In genomic region chr1:67535474-67535873, GRCh38 we compare ENCODE assay signal across 9 cellular contexts.
DNase-seq lines count a peak whose midpoint lies in the region; ATAC-seq, FAIRE-seq and TF ChIP-seq lines count a peak whose summit lies in the region.
"Had no signal": no experiment of that assay in that cellular context is flagged by ENCODE, and none has a peak within 500 bp of the region (broad histone marks: within the 10 kb centered on the region; RNA-seq: fewer than 3 reads in every experiment).

No MANE protein-coding gene starts in this region.

- H3K9ac ChIP-seq in subcutaneous abdominal adipose tissue (ENCODE audit: low read length in 5 of 5) = peak overlapping the region in 1 of 5 donors; percentile 4

- ATAC-seq in HG03045 (IDR thresholded peaks at IDR 0.05; ENCODE audit: unreplicated experiment) (peak; percentile 65), mucosa of descending colon (peak; percentile 92)

- FAIRE-seq in GM18507 (lab: Jason Lieb, UNC) = no peak

- H3K9me3 ChIP-seq in mucosa of descending colon = no peaks in the 10 kb centered on the region
- no peaks in the 10 kb centered on the region for H3K9me3 ChIP-seq in subcutaneous abdominal adipose tissue (ENCODE audit: control insufficient read depth in 5 of 5, low read length in 5 of 5)
- H3K9me3 ChIP-seq: neutrophil had no signal

- TF ChIP-seq CTCF in epithelial cell of proximal tubule (conservative IDR thresholded peaks at IDR 0.05; ENCODE audit: low read depth, low read length) (peak; percentile 99), mucosa of descending colon (IDR thresholded peaks at IDR 0.05) (peak; percentile 91)

- no peaks in the 10 kb centered on the region for H3K27me3 ChIP-seq in subcutaneous abdominal adipose tissue (ENCODE audit: control insufficient read depth in 5 of 5, insufficient read depth in 4 of 5, low read length in 5 of 5)
- H3K27me3 ChIP-seq: neutrophil had no signal

- peak; percentile 78 for DNase-seq in AG08396 (ENCODE audit: low spot score)
- peak; percentile 20 for DNase-seq in GM18507 (ENCODE audit: extremely low spot score, insufficient read length, low read depth)
- DNase-seq in NCI-H2227 (lab: John Stamatoyannopoulos, UW; ENCODE audit: unreplicated experiment) = peak; percentile 61
- DNase-seq in activated CD4-positive, alpha-beta T cell treated with anti-CD3 and anti-CD28 coated beads, Interleukin-2, amount 50 U/mL, for 4 hours = peak; percentile 8 to 18
- no peak for DNase-seq in epithelial cell of proximal tubule (ENCODE audit: low read depth)
- DNase-seq in mucosa of descending colon = peak; percentile 81 to 89 (median 88)

- H3K36me3 ChIP-seq in mucosa of descending colon (ENCODE audit: low read depth) = no peaks in the 10 kb centered on the region
- H3K36me3 ChIP-seq in subcutaneous abdominal adipose tissue (ENCODE audit: control insufficient read depth in 5 of 5, insufficient read depth in 5 of 5, low read length in 5 of 5) = no peaks in the 10 kb centered on the region
- H3K36me3 ChIP-seq: neutrophil had no signal

- intact Hi-C loops in mucosa of descending colon (cut with DNase I, micrococcal nuclease) = loop anchor here (5.0 to 10.0 kb wide), 3 partner anchors 219 to 579 kb away; no protein-coding TSS in a partner anchor

- H3K27ac ChIP-seq in subcutaneous abdominal adipose tissue (ENCODE audit: low read depth, low read length) = peak overlapping the region; percentile 80
- H3K27ac ChIP-seq: neutrophil had no signal

- H3K4me1 ChIP-seq in mucosa of descending colon (ENCODE audit: low read depth) (peaks cover 13% of the 10 kb centered on the region), subcutaneous abdominal adipose tissue (ENCODE audit: control insufficient read depth in 5 of 5, insufficient read depth in 5 of 5, low read length in 5 of 5) (peaks cover 8 to 42% (median 26%) of the 10 kb centered on the region in 5 donors)

- H3K4me3 ChIP-seq in epithelial cell of proximal tubule (ENCODE audit: low read depth, low read length) (no peak overlapping the region), mucosa of descending colon (no peak overlapping the region), subcutaneous abdominal adipose tissue (ENCODE audit: low read depth in 1 of 5, low read length in 5 of 5) (no peak overlapping the region)
